15 cellular contexts compared by ENCODE assay signal in genomic region chr5:170277953-170278352, GRCh38. TPM values are rescaled to one million over a fixed set of nuclear protein-coding genes. Genes with fewer than 3 reads are reported as not detected.
A peak's percentile ranks its signal among the peaks of the same experiment; 100 is the strongest.
DNase-seq lines count a peak whose midpoint lies in the region; TF ChIP-seq lines count a peak whose summit lies in the region.
"Had no signal": no experiment of that assay in that cellular context is flagged by ENCODE, and none has a peak within 500 bp of the region (broad histone marks: within the 10 kb centered on the region; RNA-seq: fewer than 3 reads in every experiment).

No MANE protein-coding gene starts in this region.

- POLR2A ChIA-PET in activated CD4-positive, alpha-beta memory T cell treated with anti-CD3 and anti-CD28 coated beads, Interleukin-2, amount 10 ng/mL, durations not matched to agents 7 days and 5 days (lab: Charles Lee), result interaction anchor here (1.0 to 35.1 kb wide), 8 partner anchors 1 to 55 kb away, joined by 3 to 1149 read pairs (median 36); partner anchors contain the start of gene LCP2

- peak overlapping the region; percentile 66 for H3K4me3 Mint-ChIP-seq in activated CD4-positive, alpha-beta memory T cell treated with anti-CD3 and anti-CD28 coated beads, Interleukin-2, amount 10 ng/mL, durations not matched to agents 7 days and 5 days
- peak overlapping the region; percentile 85 to 91 (median 87) for H3K4me3 Mint-ChIP-seq in immature natural killer cell

- WGBS in sigmoid colon, 2 donors, result 27 to 28% methylated on average over 5 of the region's 5 CpGs

- H3K27me3 Mint-ChIP-seq in activated CD4-positive, alpha-beta memory T cell treated with anti-CD3 and anti-CD28 coated beads, Interleukin-2, amount 10 ng/mL, durations not matched to agents 7 days and 5 days, result no peaks in the 10 kb centered on the region
- H3K27me3 Mint-ChIP-seq in immature natural killer cell (ENCODE audit: low read depth in 3 of 3), result peaks cover 19 to 20% (median 20%) of the 10 kb centered on the region in 3 donors

- H3K4me1 ChIP-seq in sigmoid colon, result peaks cover 0 to 27% (median 26%) of the 10 kb centered on the region in 4 donors

- H3K4me3 ChIP-seq in HL-60 (replicated peaks; ENCODE audit: insufficient read depth, low read length), result no peak overlapping the region
- no peak overlapping the region for H3K4me3 ChIP-seq in sigmoid colon
- H3K4me3 ChIP-seq: dorsolateral prefrontal cortex, gastroesophageal sphincter had no signal

- H3K27me3 ChIP-seq in HL-60 (ENCODE audit: insufficient read depth, poor library complexity, severe bottlenecking) (no peaks in the 10 kb centered on the region), sigmoid colon (no peaks in the 10 kb centered on the region)
- H3K27me3 ChIP-seq: dorsolateral prefrontal cortex, gastroesophageal sphincter had no signal

- peaks cover 95% of the 10 kb centered on the region for H3K4me1 Mint-ChIP-seq in activated CD4-positive, alpha-beta memory T cell treated with anti-CD3 and anti-CD28 coated beads, Interleukin-2, amount 10 ng/mL, durations not matched to agents 7 days and 5 days
- peaks cover 96 to 100% of the 10 kb centered on the region in 2 donors for H3K4me1 Mint-ChIP-seq in immature natural killer cell

- no peaks in the 10 kb centered on the region for H3K36me3 ChIP-seq in sigmoid colon
- H3K36me3 ChIP-seq: gastroesophageal sphincter had no signal

- CTCF ChIA-PET in activated CD4-positive, alpha-beta memory T cell treated with anti-CD3 and anti-CD28 coated beads, Interleukin-2, amount 10 ng/mL, durations not matched to agents 7 days and 5 days (lab: Charles Lee), result interaction anchor here (1.5 to 15.1 kb wide), 7 partner anchors 10 to 61 kb away, joined by 5 to 371 read pairs (median 25); partner anchors contain the start of gene LCP2

- peak overlapping the region; percentile 93 for H3K27ac Mint-ChIP-seq in activated CD4-positive, alpha-beta memory T cell treated with anti-CD3 and anti-CD28 coated beads, Interleukin-2, amount 10 ng/mL, durations not matched to agents 7 days and 5 days
- peak overlapping the region; percentile 91 to 98 (median 96) for H3K27ac Mint-ChIP-seq in immature natural killer cell

- no peaks in the 10 kb centered on the region for H3K9me3 ChIP-seq in sigmoid colon
- H3K9me3 ChIP-seq: gastroesophageal sphincter had no signal

- no peaks in the 10 kb centered on the region for H3K9me3 Mint-ChIP-seq in activated CD4-positive, alpha-beta memory T cell treated with anti-CD3 and anti-CD28 coated beads, Interleukin-2, amount 10 ng/mL, durations not matched to agents 7 days and 5 days
- H3K9me3 Mint-ChIP-seq in immature natural killer cell, result no peaks in the 10 kb centered on the region

- H3K27ac ChIP-seq in HL-60 (replicated peaks) (peak overlapping the region; percentile 73), sigmoid colon (peak overlapping the region in 1 of 4 donors; percentile 25)

- no peak for TF ChIP-seq POLR2A in sigmoid colon (IDR thresholded peaks at IDR 0.05)

- intact Hi-C loops in sigmoid colon (cut with DNase I), result no loop called here

- DNase-seq in CD1c-positive myeloid dendritic cell (ENCODE audit: extremely low spot score) (peak; percentile 82), HL-60 (ENCODE audit: low read depth in 1 of 2, low spot score in 1 of 2) (peak in 1 of 2 experiments; percentile 33), immature natural killer cell (no peak), inferior parietal cortex (ENCODE audit: extremely low spot score) (no peak), sigmoid colon (no peak), ecto neural progenitor cell (ENCODE audit: low spot score) (no peak)
- no peak for DNase-seq in activated CD4-positive, alpha-beta memory T cell treated with anti-CD3 and anti-CD28 coated beads, Interleukin-2, amount 10 ng/mL, durations not matched to agents 7 days and 5 days
- no peak for DNase-seq in stimulated activated CD4-positive, alpha-beta T cell treated with anti-CD3 and anti-CD28 coated beads, Interleukin-4, amount 100 ng/mL, for 24 hours
- DNase-seq: amniotic stem cell, dorsolateral prefrontal cortex, HCEC 1CT, NCI-H2227 treated with DMSO at 0.1 percent for 48 hours, SHP77 had no signal

- peaks cover 83% of the 10 kb centered on the region for H3K36me3 Mint-ChIP-seq in activated CD4-positive, alpha-beta memory T cell treated with anti-CD3 and anti-CD28 coated beads, Interleukin-2, amount 10 ng/mL, durations not matched to agents 7 days and 5 days (ENCODE audit: low read depth)
- H3K36me3 Mint-ChIP-seq in immature natural killer cell, result peaks cover 17 to 44% (median 19%) of the 10 kb centered on the region in 3 donors

- TF ChIP-seq CTCF in HL-60 (IDR thresholded peaks at IDR 0.05; ENCODE audit: insufficient read depth, low read length), result no peak
- no peak for TF ChIP-seq CTCF in sigmoid colon (IDR thresholded peaks at IDR 0.05)

- TF ChIP-seq EP300 in sigmoid colon (IDR thresholded peaks at IDR 0.05), result no peak

RNA-seq across cellular contexts. Expression of gene LCP2, which starts 19.6 kb away (rescaled TPM):
- total RNA-seq in activated CD4-positive, alpha-beta memory T cell treated with anti-CD3 and anti-CD28 coated beads, Interleukin-2, amount 10 ng/mL, durations not matched to agents 7 days and 5 days, result 100 to 1,000 TPM; 304 to 313 TPM
- polyA plus RNA-seq in immature natural killer cell (100 to 1,000 TPM in 1 of 3 donors, 10 to 100 TPM in 2; 87.1 to 276 (median 99.3) TPM), sigmoid colon (10 to 100 TPM in 1 of 3 donors, 1 to 10 TPM in 2; 5.4 to 22.3 (median 8.6) TPM)
- total RNA-seq in sigmoid colon, result 10 to 100 TPM; 10.2 to 17.2 (median 13.6) TPM

RNA-seq across cellular contexts. Expression of gene C5orf58, which starts 45.2 kb away (rescaled TPM):
- total RNA-seq in activated CD4-positive, alpha-beta memory T cell treated with anti-CD3 and anti-CD28 coated beads, Interleukin-2, amount 10 ng/mL, durations not matched to agents 7 days and 5 days, result not detected
- polyA plus RNA-seq in immature natural killer cell (1 to 10 TPM in 1 of 3 donors, under 1 TPM in 1, not detected in 1; 0.23 to 1.9 TPM), sigmoid colon (not detected)
- total RNA-seq in sigmoid colon, result not detected
- total RNA-seq: gastroesophageal sphincter, left lobe of liver had no signal

Comparison
In these comparisons a context has a peak if more than half of its experiments do, and no peak if none do; other contexts are left out.
1. RNA of gene LCP2, which starts 19.6 kb away (total RNA-seq): 304 to 313 TPM in activated CD4-positive, alpha-beta memory T cell treated with anti-CD3 and anti-CD28 coated beads, Interleukin-2, amount 10 ng/mL, durations not matched to agents 7 days and 5 days; 10.2 to 17.2 TPM in sigmoid colon; every median in the first group is over 10 times any median in the second.